Comparison of ENCODE assay signal across 29 cellular contexts in the genomic region with DNA sequence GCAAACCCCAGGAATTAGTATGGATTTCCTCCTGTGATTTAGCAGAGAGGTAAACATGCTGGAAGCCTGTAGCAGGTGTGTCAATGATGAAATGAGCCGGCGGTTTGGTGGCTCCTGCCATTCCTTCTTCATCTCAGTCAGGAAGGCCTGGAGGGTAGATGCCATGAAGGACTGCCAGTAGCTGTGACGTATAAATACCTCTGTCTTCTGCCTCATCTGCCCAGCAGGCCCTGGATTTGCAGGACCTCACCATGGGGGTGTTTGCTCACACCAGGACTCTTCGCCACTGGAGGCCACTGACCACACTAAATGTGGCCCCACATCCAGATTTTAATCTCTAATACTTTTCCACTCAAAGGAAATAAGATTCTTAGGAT. TPM values are rescaled to one million over a fixed set of nuclear protein-coding genes. Genes with fewer than 3 reads are reported as not detected.
DNase-seq lines count a peak whose midpoint lies in the region; ATAC-seq, FAIRE-seq and TF ChIP-seq lines count a peak whose summit lies in the region.
"Had no signal": no experiment of that assay in that cellular context is flagged by ENCODE, and none has a peak within 500 bp of the region (broad histone marks: within the 10 kb centered on the region; RNA-seq: fewer than 3 reads in every experiment).

No MANE protein-coding gene starts in this region.

- no peak overlapping the region for H2AK5ac ChIP-seq in trophoblast cell (ENCODE audit: low read length)

- BruUV-seq in HepG2 (replicated peaks; lab: Mats Ljungman, UMichigan), result no TSS peak

- H3K9ac ChIP-seq in HepG2 (ENCODE audit: insufficient read depth, low read depth, low read length) (no peak overlapping the region), trophoblast cell (ENCODE audit: low read length) (no peak overlapping the region)
- H3K9ac ChIP-seq: BLaER1 had no signal

- H3K4me3 ChIP-seq in HepG2 (replicated peaks in 1 of 3; ENCODE audit: insufficient read depth in 1 of 3, low read depth in 2 of 3, low read length in 3 of 3), result no peak overlapping the region
- no peak overlapping the region for H3K4me3 ChIP-seq in right lobe of liver
- H3K4me3 ChIP-seq in trophoblast cell (ENCODE audit: low read depth, low read length), result no peak overlapping the region
- H3K4me3 ChIP-seq: BLaER1, GM12878 had no signal

- no peak overlapping the region for H4K8ac ChIP-seq in trophoblast cell (ENCODE audit: low read depth, low read length)

- H3K4me1 Mint-ChIP-seq in activated naive CD8-positive, alpha-beta T cell treated with anti-CD3 and anti-CD28 coated beads, Interleukin-2, amount 50 U/mL, for 24 hours, result peaks cover 9% of the 10 kb centered on the region

- DNase-seq in HepG2 (ENCODE audit: low spot score), result no peak
- no peak for DNase-seq in right lobe of liver
- DNase-seq in trophoblast cell, result peak; percentile 68 to 80
- DNase-seq in activated naive CD8-positive, alpha-beta T cell treated with anti-CD3 and anti-CD28 coated beads, Interleukin-2, amount 50 U/mL, for 24 hours, result no peak
- DNase-seq: 8988T; ACHN; BE2C; C1 segment of cervical spinal cord; CD4-positive, alpha-beta memory T cell; CD4-positive, CD25-positive, alpha-beta regulatory T cell; CD8-positive, alpha-beta memory T cell; COR-L47; DMS 273 treated with DMSO at 0.1 percent for 48 hours; DMS153; DMS53; DMS79; DND-41; EL; GDM1 had no signal

- no peaks in the 10 kb centered on the region for H4K20me1 ChIP-seq in HepG2 (ENCODE audit: insufficient read depth, low read length)
- H4K20me1 ChIP-seq: BLaER1 had no signal

- H2BK5ac ChIP-seq in trophoblast cell (ENCODE audit: low read depth, low read length, poor library complexity), result no peak overlapping the region

- H3K14ac ChIP-seq in trophoblast cell (ENCODE audit: low read length), result no peak overlapping the region

- WGBS in HepG2 (ENCODE audit: low lambda C conversion rate), result 34% methylated on average over 4 of the region's 4 CpGs
- 96% methylated on average over 4 of the region's 4 CpGs for WGBS in right lobe of liver (ENCODE audit: insufficient coverage, low coverage, low lambda C conversion rate, missing lambda C conversion rate)
- WGBS in trophoblast cell (ENCODE audit: extremely low coverage, insufficient coverage, insufficient read length), result no CpG with 5 or more reads among the region's 4 CpGs

- H3K27ac ChIP-seq in HepG2 (ENCODE audit: extremely low read length, insufficient read depth, low read length) (no peak overlapping the region), right lobe of liver (no peak overlapping the region), trophoblast cell (ENCODE audit: low read depth, low read length) (no peak overlapping the region)
- H3K27ac ChIP-seq: BLaER1 had no signal

- TF ChIP-seq RAD21 in HepG2 (CRISPR knock-in tag; IDR thresholded peaks at IDR 0.05), result no peak

- H3K36me3 Mint-ChIP-seq in activated naive CD8-positive, alpha-beta T cell treated with anti-CD3 and anti-CD28 coated beads, Interleukin-2, amount 50 U/mL, for 24 hours (ENCODE audit: low read depth), result no peaks in the 10 kb centered on the region
- H3K36me3 Mint-ChIP-seq: CD14-positive monocyte; CD4-positive, alpha-beta memory T cell; CD4-positive, CD25-positive, alpha-beta regulatory T cell; CD8-positive, alpha-beta memory T cell had no signal

- H3K27me3 Mint-ChIP-seq in activated naive CD8-positive, alpha-beta T cell treated with anti-CD3 and anti-CD28 coated beads, Interleukin-2, amount 50 U/mL, for 24 hours, result peaks cover 4% of the 10 kb centered on the region

- CTCF ChIA-PET in HepG2 (lab: Yijun Ruan, JAX; ENCODE audit: low intra/inter-chr PET ratio, low total read pairs), result no interaction called here

- no peak for TF ChIP-seq POLR2A in HepG2 (IDR thresholded peaks at IDR 0.05; ENCODE audit: insufficient read depth in 1 of 2, low read depth in 2 of 2, low read length in 2 of 2)
- no peak for TF ChIP-seq POLR2A in right lobe of liver (IDR thresholded peaks at IDR 0.05)

- no peak overlapping the region for H4K12ac ChIP-seq in trophoblast cell (ENCODE audit: low read depth, low read length)

- H3K36me3 ChIP-seq in HepG2 (replicated peaks in 1 of 2; ENCODE audit: control insufficient read depth in 1 of 2, insufficient read depth in 2 of 2, low read length in 2 of 2), result no peaks in the 10 kb centered on the region
- H3K36me3 ChIP-seq in right lobe of liver, result no peaks in the 10 kb centered on the region
- no peaks in the 10 kb centered on the region for H3K36me3 ChIP-seq in trophoblast cell (ENCODE audit: control insufficient read depth in 1 of 2, insufficient read depth in 2 of 2, low read length in 2 of 2)
- H3K36me3 ChIP-seq: BE2C, BLaER1 had no signal

- no peak overlapping the region for H3K27ac Mint-ChIP-seq in activated naive CD8-positive, alpha-beta T cell treated with anti-CD3 and anti-CD28 coated beads, Interleukin-2, amount 50 U/mL, for 24 hours
- H3K27ac Mint-ChIP-seq: CD14-positive monocyte; CD4-positive, alpha-beta memory T cell; CD4-positive, CD25-positive, alpha-beta regulatory T cell; CD8-positive, alpha-beta memory T cell had no signal

- no peak for TF ChIP-seq CTCF in HepG2 (CRISPR knock-in tag; IDR thresholded peaks at IDR 0.05)
- TF ChIP-seq CTCF in right lobe of liver (IDR thresholded peaks at IDR 0.05), result no peak

- H3K9me3 ChIP-seq in HepG2 (ENCODE audit: low read length), result no peaks in the 10 kb centered on the region
- H3K9me3 ChIP-seq in right lobe of liver, result no peaks in the 10 kb centered on the region
- H3K9me3 ChIP-seq in trophoblast cell (ENCODE audit: insufficient read depth, low read depth, low read length), result no peaks in the 10 kb centered on the region
- H3K9me3 ChIP-seq: BE2C, BLaER1 had no signal

- no peak overlapping the region for H2BK12ac ChIP-seq in trophoblast cell (ENCODE audit: low read length)

- H3K4ac ChIP-seq in trophoblast cell (ENCODE audit: low read depth, low read length), result no peak overlapping the region

- no peak for TF ChIP-seq EP300 in HepG2 (IDR thresholded peaks at IDR 0.05; ENCODE audit: low read depth in 2 of 2, low read length in 2 of 2)
- TF ChIP-seq EP300 in HepG2 (CRISPR knock-in tag; IDR thresholded peaks at IDR 0.05; ENCODE audit: borderline replicate concordance), result no peak

- H4K91ac ChIP-seq in trophoblast cell (ENCODE audit: low read depth, low read length), result no peak overlapping the region

- no peak overlapping the region for H3K4me3 Mint-ChIP-seq in activated naive CD8-positive, alpha-beta T cell treated with anti-CD3 and anti-CD28 coated beads, Interleukin-2, amount 50 U/mL, for 24 hours
- H3K4me3 Mint-ChIP-seq: CD14-positive monocyte; CD4-positive, alpha-beta memory T cell; CD4-positive, CD25-positive, alpha-beta regulatory T cell; CD8-positive, alpha-beta memory T cell had no signal

- H3K4me2 ChIP-seq in HepG2 (ENCODE audit: low read depth, low read length) (no peak overlapping the region), trophoblast cell (ENCODE audit: low read length) (no peak overlapping the region)
- H3K4me2 ChIP-seq: BLaER1 had no signal

- intact Hi-C loops in HepG2 (cut with micrococcal nuclease; ENCODE audit: unreplicated experiment), result no loop called here
- intact Hi-C loops in right lobe of liver (cut with DNase I), result no loop called here

- H3K18ac ChIP-seq in trophoblast cell (ENCODE audit: low read length), result no peak overlapping the region

- POLR2A ChIA-PET in HepG2 (lab: Yijun Ruan, JAX), result no interaction called here

- peaks cover 0 to 19% of the 10 kb centered on the region in 2 experiments; a peak in 3 of 5 replicates for H3K27me3 ChIP-seq in HepG2 (ENCODE audit: control insufficient read depth in 1 of 2, insufficient read depth in 2 of 2, low read length in 2 of 2)
- H3K27me3 ChIP-seq in right lobe of liver, result no peaks in the 10 kb centered on the region
- H3K27me3 ChIP-seq in trophoblast cell (ENCODE audit: insufficient read depth, low read length), result no peaks in the 10 kb centered on the region
- H3K27me3 ChIP-seq: BE2C, BLaER1 had no signal

- no peaks in the 10 kb centered on the region for H3K9me3 Mint-ChIP-seq in activated naive CD8-positive, alpha-beta T cell treated with anti-CD3 and anti-CD28 coated beads, Interleukin-2, amount 50 U/mL, for 24 hours
- H3K9me3 Mint-ChIP-seq: CD4-positive, CD25-positive, alpha-beta regulatory T cell; CD8-positive, alpha-beta memory T cell had no signal

- no peak for FAIRE-seq in HepG2 (lab: Jason Lieb, UNC)
- FAIRE-seq: A204.1, GM12878, GM12892, GM18507 had no signal

- H3K79me1 ChIP-seq in trophoblast cell (ENCODE audit: low read length), result no peaks in the 10 kb centered on the region

- H2BK120ac ChIP-seq in trophoblast cell (ENCODE audit: insufficient read depth, low read length, poor library complexity), result no peak overlapping the region

- H3K4me1 ChIP-seq in HepG2 (ENCODE audit: insufficient read depth, low read length) (peaks cover 18% of the 10 kb centered on the region), right lobe of liver (peaks cover 0 to 4% (median 0%) of the 10 kb centered on the region in 4 donors), trophoblast cell (ENCODE audit: control insufficient read depth in 1 of 2, insufficient read depth in 2 of 2, low read length in 2 of 2) (no peaks in the 10 kb centered on the region)
- H3K4me1 ChIP-seq: BE2C had no signal

- H2AFZ ChIP-seq in HepG2 (ENCODE audit: low read length) (no peak overlapping the region), trophoblast cell (ENCODE audit: insufficient read depth, low read length, poor library complexity) (no peak overlapping the region)

- H3K23ac ChIP-seq in trophoblast cell (ENCODE audit: low read length), result no peak overlapping the region

- in situ Hi-C loops in HepG2 (cut with HindIII; ENCODE audit: extremely low pct_ligation_motif_present, low pct_unique_long_range_greater_than_20kb), result no loop called here

- H3K79me2 ChIP-seq in HepG2 (ENCODE audit: insufficient read depth, low read length), result no peaks in the 10 kb centered on the region
- H3K79me2 ChIP-seq in trophoblast cell (ENCODE audit: control insufficient read depth, insufficient read depth, low read length, poor library complexity), result no peaks in the 10 kb centered on the region

- no peak for ATAC-seq in HepG2
- ATAC-seq in right lobe of liver, result no peak
- ATAC-seq in activated naive CD8-positive, alpha-beta T cell treated with anti-CD3 and anti-CD28 coated beads, Interleukin-2, amount 50 U/mL, for 24 hours, result no peak
- ATAC-seq: GM12878 had no signal

RNA-seq across cellular contexts. Expression of a gene that starts 16.1 kb away (rescaled TPM):
- total RNA-seq in HepG2 (2016; rRNA removed; fragmentation: Illumina TruSeq; extraction: Trizol), result not detected in 2 replicates
- total RNA-seq in HepG2 (2016; cell fraction: cytosol; rRNA removed; fragmentation: Illumina TruSeq; extraction: Trizol; ENCODE audit: low read depth), result not detected in 2 replicates
- total RNA-seq in HepG2 (2016; cell fraction: insoluble cytoplasmic fraction; rRNA removed; fragmentation: Illumina TruSeq; extraction: Trizol), result not detected in 2 replicates
- total RNA-seq in HepG2 (2016; cell fraction: membrane; rRNA removed; fragmentation: Illumina TruSeq; extraction: Trizol), result not detected in 2 replicates
- not detected in 2 replicates for total RNA-seq in HepG2 (2016; cell fraction: nucleus; rRNA removed; fragmentation: Illumina TruSeq; extraction: Trizol)
- polyA plus RNA-seq in HepG2 (2011; rRNA removed), result 0.01 TPM in 1 of 2 replicates, not detected in the other
- polyA plus RNA-seq in HepG2 (2011; cell fraction: cytosol; rRNA removed), result not detected in 2 replicates
- 0.03 TPM in 1 of 2 replicates, not detected in the other for polyA plus RNA-seq in HepG2 (2011; cell fraction: nucleus; rRNA removed)
- polyA plus RNA-seq in HepG2 (2012), result not detected in 2 replicates
- not detected in 2 replicates for polyA plus RNA-seq in HepG2 (2016; cell fraction: cytosol; fragmentation: Illumina TruSeq; extraction: Trizol; ENCODE audit: low read depth)
- polyA plus RNA-seq in HepG2 (2016; cell fraction: insoluble cytoplasmic fraction; fragmentation: Illumina TruSeq; extraction: Trizol; ENCODE audit: low read depth), result not detected in 2 replicates
- not detected in 2 replicates for polyA plus RNA-seq in HepG2 (2016; cell fraction: membrane; fragmentation: Illumina TruSeq; extraction: Trizol; ENCODE audit: low read depth)
- polyA plus RNA-seq in HepG2 (2016; cell fraction: nucleus; fragmentation: Illumina TruSeq; extraction: Trizol; ENCODE audit: insufficient read depth, low read depth), result not detected in 2 replicates
- polyA minus RNA-seq in HepG2 (2011; rRNA and poly(A)+ RNA removed; ENCODE audit: low replicate concordance), result not detected in 2 replicates
- not detected in 2 replicates for polyA minus RNA-seq in HepG2 (2011; cell fraction: cytosol; rRNA and poly(A)+ RNA removed)
- polyA minus RNA-seq in HepG2 (2011; cell fraction: nucleus; rRNA and poly(A)+ RNA removed), result not detected in 2 replicates
- 10 to 100 TPM in 1 of 6 experiments, 1 to 10 TPM in 2, under 1 TPM in 3; 0.06 to 31.8 (median 1.2) TPM for total RNA-seq in right lobe of liver
- polyA plus RNA-seq in trophoblast cell (2013), result 0.01 and 0.03 TPM in 2 replicates
- total RNA-seq: A673; CD4-positive, alpha-beta memory T cell; CD4-positive, CD25-positive, alpha-beta regulatory T cell; CD8-positive, alpha-beta memory T cell; Daoy; G401; GM12878 had no signal
- polyA plus RNA-seq: AG04450; CD4-positive, alpha-beta memory T cell; CD4-positive, CD25-positive, alpha-beta regulatory T cell; CD8-positive, alpha-beta memory T cell had no signal

RNA-seq across cellular contexts. Expression of a gene that starts 24.4 kb away (rescaled TPM):
- not detected in 2 replicates for total RNA-seq in HepG2 (2016; rRNA removed; fragmentation: Illumina TruSeq; extraction: Trizol)
- total RNA-seq in HepG2 (2016; cell fraction: cytosol; rRNA removed; fragmentation: Illumina TruSeq; extraction: Trizol; ENCODE audit: low read depth), result not detected in 2 replicates
- 0.04 TPM in 1 of 2 replicates, not detected in the other for total RNA-seq in HepG2 (2016; cell fraction: insoluble cytoplasmic fraction; rRNA removed; fragmentation: Illumina TruSeq; extraction: Trizol)
- total RNA-seq in HepG2 (2016; cell fraction: membrane; rRNA removed; fragmentation: Illumina TruSeq; extraction: Trizol), result 0.31 TPM in 1 of 2 replicates, not detected in the other
- not detected in 2 replicates for total RNA-seq in HepG2 (2016; cell fraction: nucleus; rRNA removed; fragmentation: Illumina TruSeq; extraction: Trizol)
- polyA plus RNA-seq in HepG2 (2011; rRNA removed), result 0.25 and 0.33 TPM in 2 replicates
- polyA plus RNA-seq in HepG2 (2011; cell fraction: cytosol; rRNA removed), result 0.32 and 0.42 TPM in 2 replicates
- 0.97 and 1.1 TPM in 2 replicates for polyA plus RNA-seq in HepG2 (2011; cell fraction: nucleus; rRNA removed)
- 0.11 and 0.43 TPM in 2 replicates for polyA plus RNA-seq in HepG2 (2012)
- 0.18 TPM in 2 replicates for polyA plus RNA-seq in HepG2 (2016; cell fraction: cytosol; fragmentation: Illumina TruSeq; extraction: Trizol; ENCODE audit: low read depth)
- polyA plus RNA-seq in HepG2 (2016; cell fraction: insoluble cytoplasmic fraction; fragmentation: Illumina TruSeq; extraction: Trizol; ENCODE audit: low read depth), result 0.21 and 0.33 TPM in 2 replicates
- polyA plus RNA-seq in HepG2 (2016; cell fraction: membrane; fragmentation: Illumina TruSeq; extraction: Trizol; ENCODE audit: low read depth), result 0.07 TPM in 1 of 2 replicates, not detected in the other
- 0.33 TPM in 1 of 2 replicates, not detected in the other for polyA plus RNA-seq in HepG2 (2016; cell fraction: nucleus; fragmentation: Illumina TruSeq; extraction: Trizol; ENCODE audit: insufficient read depth, low read depth)
- polyA minus RNA-seq in HepG2 (2011; rRNA and poly(A)+ RNA removed; ENCODE audit: low replicate concordance), result 0.48 TPM in 1 of 2 replicates, not detected in the other
- polyA minus RNA-seq in HepG2 (2011; cell fraction: cytosol; rRNA and poly(A)+ RNA removed), result not detected in 2 replicates
- polyA minus RNA-seq in HepG2 (2011; cell fraction: nucleus; rRNA and poly(A)+ RNA removed), result 0.50 TPM in 1 of 2 replicates, not detected in the other
- total RNA-seq in right lobe of liver, result under 1 TPM in 2 of 6 experiments, not detected in 4; 0.12 to 0.75 TPM
- polyA plus RNA-seq in trophoblast cell (2013), result 0.08 and 0.12 TPM in 2 replicates
- total RNA-seq: CD8-positive, alpha-beta memory T cell; GM12878 had no signal
- polyA plus RNA-seq: CD8-positive, alpha-beta memory T cell had no signal

RNA-seq across cellular contexts. Expression of a gene that starts 40.6 kb away (rescaled TPM):
- 119 and 151 TPM in 2 replicates for total RNA-seq in HepG2 (2016; rRNA removed; fragmentation: Illumina TruSeq; extraction: Trizol)
- total RNA-seq in HepG2 (2016; cell fraction: cytosol; rRNA removed; fragmentation: Illumina TruSeq; extraction: Trizol; ENCODE audit: low read depth), result 410 and 476 TPM in 2 replicates
- total RNA-seq in HepG2 (2016; cell fraction: insoluble cytoplasmic fraction; rRNA removed; fragmentation: Illumina TruSeq; extraction: Trizol), result 99.0 and 156 TPM in 2 replicates
- 478 and 550 TPM in 2 replicates for total RNA-seq in HepG2 (2016; cell fraction: membrane; rRNA removed; fragmentation: Illumina TruSeq; extraction: Trizol)
- 88.4 and 102 TPM in 2 replicates for total RNA-seq in HepG2 (2016; cell fraction: nucleus; rRNA removed; fragmentation: Illumina TruSeq; extraction: Trizol)
- polyA plus RNA-seq in HepG2 (2011; rRNA removed), result 144 and 164 TPM in 2 replicates
- polyA plus RNA-seq in HepG2 (2011; cell fraction: cytosol; rRNA removed), result 120 and 173 TPM in 2 replicates
- 432 and 489 TPM in 2 replicates for polyA plus RNA-seq in HepG2 (2011; cell fraction: nucleus; rRNA removed)
- polyA plus RNA-seq in HepG2 (2012), result 90.6 and 129 TPM in 2 replicates
- 809 and 889 TPM in 2 replicates for polyA plus RNA-seq in HepG2 (2016; cell fraction: cytosol; fragmentation: Illumina TruSeq; extraction: Trizol; ENCODE audit: low read depth)
- polyA plus RNA-seq in HepG2 (2016; cell fraction: insoluble cytoplasmic fraction; fragmentation: Illumina TruSeq; extraction: Trizol; ENCODE audit: low read depth), result 161 and 204 TPM in 2 replicates
- polyA plus RNA-seq in HepG2 (2016; cell fraction: membrane; fragmentation: Illumina TruSeq; extraction: Trizol; ENCODE audit: low read depth), result 764 and 806 TPM in 2 replicates
- polyA plus RNA-seq in HepG2 (2016; cell fraction: nucleus; fragmentation: Illumina TruSeq; extraction: Trizol; ENCODE audit: insufficient read depth, low read depth), result 299 and 303 TPM in 2 replicates
- 136 and 157 TPM in 2 replicates for polyA minus RNA-seq in HepG2 (2011; rRNA and poly(A)+ RNA removed; ENCODE audit: low replicate concordance)
- polyA minus RNA-seq in HepG2 (2011; cell fraction: cytosol; rRNA and poly(A)+ RNA removed), result 35.4 and 57.5 TPM in 2 replicates
- polyA minus RNA-seq in HepG2 (2011; cell fraction: nucleus; rRNA and poly(A)+ RNA removed), result 45.3 and 47.1 TPM in 2 replicates
- total RNA-seq in right lobe of liver, result 100 to 1,000 TPM in 2 of 6 experiments, 10 to 100 TPM in 4; 56.3 to 111 (median 64.6) TPM
- 96.0 and 97.4 TPM in 2 replicates for polyA plus RNA-seq in trophoblast cell (2013)

Comparison
In these comparisons a context has a peak if more than half of its experiments do, and no peak if none do; other contexts are left out.
1. DNase-seq: peak in trophoblast cell (2 of 2); none in HepG2 (single experiment), right lobe of liver (0 of 3) and activated naive CD8-positive, alpha-beta T cell treated with anti-CD3 and anti-CD28 coated beads, Interleukin-2, amount 50 U/mL, for 24 hours (single experiment).